14 cellular contexts compared by ENCODE assay signal in genomic region chr20:61299088-61299487, GRCh38. TPM values are rescaled to one million over a fixed set of nuclear protein-coding genes. Genes with fewer than 3 reads are reported as not detected.
A peak's percentile ranks its signal among the peaks of the same experiment; 100 is the strongest.
DNase-seq lines count a peak whose midpoint lies in the region; ATAC-seq and TF ChIP-seq lines count a peak whose summit lies in the region.
"Had no signal": no experiment of that assay in that cellular context is flagged by ENCODE, and none has a peak within 500 bp of the region (broad histone marks: within the 10 kb centered on the region; RNA-seq: fewer than 3 reads in every experiment).

No MANE protein-coding gene starts in this region.

- H3K79me2 ChIP-seq in neural progenitor cell (ENCODE audit: low read depth) = no peaks in the 10 kb centered on the region

- H3K27me3 Mint-ChIP-seq in neural progenitor cell (ENCODE audit: insufficient read depth, low read depth) = peaks cover 7% of the 10 kb centered on the region
- H3K27me3 Mint-ChIP-seq in activated naive CD8-positive, alpha-beta T cell treated with anti-CD3 and anti-CD28 coated beads, Interleukin-2, amount 50 U/mL, for 24 hours = no peaks in the 10 kb centered on the region
- H3K27me3 Mint-ChIP-seq: CD4-positive, alpha-beta T cell had no signal

- H3F3A ChIP-seq in neural progenitor cell (ENCODE audit: low read depth) = no peaks in the 10 kb centered on the region

- H3K36me3 ChIP-seq in BLaER1 treated with 17β-estradiol and CSF1 and Interleukin-3, amounts not matched to agents 10 nM and 100 nM = no peaks in the 10 kb centered on the region
- H3K36me3 ChIP-seq in KOPT-K1 (ENCODE audit: insufficient read depth, low read length) (no peaks in the 10 kb centered on the region), neural progenitor cell (no peaks in the 10 kb centered on the region), MG63 (no peaks in the 10 kb centered on the region)

- H3K4me2 ChIP-seq in BLaER1 treated with 17β-estradiol and CSF1 and Interleukin-3, amounts not matched to agents 10 nM and 100 nM = peak overlapping the region in 10 of 11 experiments; percentile 37 to 86 (median 68); a peak in 20 of 22 replicates
- H3K4me2 ChIP-seq in neural progenitor cell = no peak overlapping the region

- no peak overlapping the region for H2AFZ ChIP-seq in neural progenitor cell (replicated peaks)

- H4K20me1 ChIP-seq in BLaER1 treated with 17β-estradiol and CSF1 and Interleukin-3, amounts not matched to agents 10 nM and 100 nM = no peaks in the 10 kb centered on the region; a peak in 1 of 22 replicates
- no peaks in the 10 kb centered on the region for H4K20me1 ChIP-seq in neural progenitor cell (ENCODE audit: low read depth)

- POLR2A ChIA-PET in RWPE1 (lab: Yijun Ruan, JAX; ENCODE audit: low non-redundant PET) = no interaction called here

- peaks cover 7% of the 10 kb centered on the region for H3K36me3 Mint-ChIP-seq in neural progenitor cell
- H3K36me3 Mint-ChIP-seq in activated naive CD8-positive, alpha-beta T cell treated with anti-CD3 and anti-CD28 coated beads, Interleukin-2, amount 50 U/mL, for 24 hours (ENCODE audit: low read depth) = no peaks in the 10 kb centered on the region
- H3K36me3 Mint-ChIP-seq: CD14-positive monocyte; CD8-positive, alpha-beta memory T cell had no signal

- H3K9me3 ChIP-seq in BLaER1 treated with 17β-estradiol and CSF1 and Interleukin-3, amounts not matched to agents 10 nM and 100 nM (replicated peaks in 1 of 11) = no peaks in the 10 kb centered on the region
- H3K9me3 ChIP-seq in KOPT-K1 (ENCODE audit: insufficient read depth, low read length, poor library complexity, severe bottlenecking) (no peaks in the 10 kb centered on the region), neural progenitor cell (ENCODE audit: low read depth) (no peaks in the 10 kb centered on the region), MG63 (no peaks in the 10 kb centered on the region)

- CTCF ChIA-PET in RWPE1 (lab: Yijun Ruan, JAX) = interaction anchor here (0.7 kb wide), 1 partner anchor 431 kb away, joined by 4 read pairs; no protein-coding TSS in a partner anchor

- H3K9me3 Mint-ChIP-seq in neural progenitor cell = no peaks in the 10 kb centered on the region
- no peaks in the 10 kb centered on the region for H3K9me3 Mint-ChIP-seq in activated naive CD8-positive, alpha-beta T cell treated with anti-CD3 and anti-CD28 coated beads, Interleukin-2, amount 50 U/mL, for 24 hours
- H3K9me3 Mint-ChIP-seq: CD4-positive, alpha-beta T cell had no signal

- ATAC-seq in activated naive CD8-positive, alpha-beta T cell treated with anti-CD3 and anti-CD28 coated beads, Interleukin-2, amount 50 U/mL, for 24 hours = no peak

- H3K4me1 Mint-ChIP-seq in neural progenitor cell = peaks cover 44% of the 10 kb centered on the region
- H3K4me1 Mint-ChIP-seq in activated naive CD8-positive, alpha-beta T cell treated with anti-CD3 and anti-CD28 coated beads, Interleukin-2, amount 50 U/mL, for 24 hours = no peaks in the 10 kb centered on the region
- H3K4me1 Mint-ChIP-seq: CD14-positive monocyte; CD8-positive, alpha-beta memory T cell had no signal

- no peak overlapping the region for H3K4me3 Mint-ChIP-seq in neural progenitor cell
- no peak overlapping the region for H3K4me3 Mint-ChIP-seq in activated naive CD8-positive, alpha-beta T cell treated with anti-CD3 and anti-CD28 coated beads, Interleukin-2, amount 50 U/mL, for 24 hours
- H3K4me3 Mint-ChIP-seq: CD14-positive monocyte; CD4-positive, alpha-beta T cell; CD8-positive, alpha-beta memory T cell had no signal

- DNase-seq in neural progenitor cell (ENCODE audit: low spot score) (no peak), RWPE1 (ENCODE audit: low spot score) (no peak), MG63 (no peak), 8988T (no peak)
- no peak for DNase-seq in activated naive CD8-positive, alpha-beta T cell treated with anti-CD3 and anti-CD28 coated beads, Interleukin-2, amount 50 U/mL, for 24 hours
- DNase-seq: Calu3; CD4-positive, alpha-beta T cell; CD8-positive, alpha-beta memory T cell; DMS53; GOT3; HCEC 1CT had no signal

- no peak overlapping the region for H3K4me3 ChIP-seq in BLaER1 treated with 17β-estradiol and CSF1 and Interleukin-3, amounts not matched to agents 10 nM and 100 nM
- H3K4me3 ChIP-seq in neural progenitor cell (no peak overlapping the region), MG63 (no peak overlapping the region)

- peaks cover 8 to 84% (median 70%) of the 10 kb centered on the region in 10 experiments; a peak in 16 of 20 replicates for H3K4me1 ChIP-seq in BLaER1 treated with 17β-estradiol and CSF1 and Interleukin-3, amounts not matched to agents 10 nM and 100 nM
- H3K4me1 ChIP-seq in neural progenitor cell = peaks cover 11% of the 10 kb centered on the region

- H3K27ac ChIP-seq in BLaER1 treated with 17β-estradiol and CSF1 and Interleukin-3, amounts not matched to agents 10 nM and 100 nM = no peak overlapping the region
- H3K27ac ChIP-seq in KOPT-K1 (ENCODE audit: low read depth, low read length, poor library complexity, severe bottlenecking) (peak overlapping the region; percentile 38), neural progenitor cell (no peak overlapping the region), RWPE1 (no peak overlapping the region)

- peaks cover 0 to 6% (median 0%) of the 10 kb centered on the region in 11 experiments; a peak in 1 of 22 replicates for H3K27me3 ChIP-seq in BLaER1 treated with 17β-estradiol and CSF1 and Interleukin-3, amounts not matched to agents 10 nM and 100 nM
- H3K27me3 ChIP-seq in neural progenitor cell (no peaks in the 10 kb centered on the region), MG63 (no peaks in the 10 kb centered on the region)

- TF ChIP-seq CTCF in neural progenitor cell (IDR thresholded peaks at IDR 0.05) = no peak
- TF ChIP-seq CTCF in RWPE1 (conservative IDR thresholded peaks at IDR 0.05; ENCODE audit: low read depth) = no peak

- peak overlapping the region; percentile 65 for H3K27ac Mint-ChIP-seq in neural progenitor cell
- H3K27ac Mint-ChIP-seq in activated naive CD8-positive, alpha-beta T cell treated with anti-CD3 and anti-CD28 coated beads, Interleukin-2, amount 50 U/mL, for 24 hours = no peak overlapping the region
- H3K27ac Mint-ChIP-seq: CD14-positive monocyte; CD4-positive, alpha-beta T cell; CD8-positive, alpha-beta memory T cell had no signal

- H3K9ac ChIP-seq in BLaER1 treated with 17β-estradiol and CSF1 and Interleukin-3, amounts not matched to agents 10 nM and 100 nM = peak overlapping the region in 3 of 11 experiments; percentile 3 to 11 (median 7); a peak in 1 of 22 replicates
- no peak overlapping the region for H3K9ac ChIP-seq in neural progenitor cell

RNA-seq across cellular contexts. Expression of gene CDH4, which starts 47.0 kb away (rescaled TPM):
- total RNA-seq in neural progenitor cell (ENCODE audit: low replicate concordance) = 2.9 and 6.5 TPM in 2 replicates
- total RNA-seq in MG63 (2014; rRNA removed; shearing (Covaris generic); ENCODE audit: low replicate concordance) = not detected in 2 replicates
- total RNA-seq: Calu3; CD8-positive, alpha-beta memory T cell had no signal
